ENCODE assay signal across 10 cellular contexts in genomic region chr4:40200881-40201797, GRCh38. TPM values are rescaled to one million over a fixed set of nuclear protein-coding genes. Genes with fewer than 3 reads are reported as not detected.
DNase-seq lines count a peak whose midpoint lies in the region; ATAC-seq and TF ChIP-seq lines count a peak whose summit lies in the region.
"Had no signal": no experiment of that assay in that cellular context is flagged by ENCODE, and none has a peak within 500 bp of the region (broad histone marks: within the 10 kb centered on the region; RNA-seq: fewer than 3 reads in every experiment).

No MANE protein-coding gene starts in this region.

- intact Hi-C loops in uterus (cut with DNase I; ENCODE audit: low total_unique reads), result no loop called here

- peaks cover 45% of the 10 kb centered on the region for H3K4me1 Mint-ChIP-seq in activated naive CD4-positive, alpha-beta T cell treated with anti-CD3 and anti-CD28 coated beads, Interleukin-2, amount 50 U/mL, for 24 hours
- H3K4me1 Mint-ChIP-seq in effector memory CD8-positive, alpha-beta T cell (ENCODE audit: low read depth in 2 of 2), result peaks cover 59 to 65% of the 10 kb centered on the region in 2 donors

- no peaks in the 10 kb centered on the region for H3K27me3 Mint-ChIP-seq in activated naive CD4-positive, alpha-beta T cell treated with anti-CD3 and anti-CD28 coated beads, Interleukin-2, amount 50 U/mL, for 24 hours
- H3K27me3 Mint-ChIP-seq in effector memory CD8-positive, alpha-beta T cell, result no peaks in the 10 kb centered on the region

- no peak for DNase-seq in activated naive CD4-positive, alpha-beta T cell treated with anti-CD3 and anti-CD28 coated beads, Interleukin-2, amount 50 U/mL, for 16 hours
- DNase-seq in OCI-M1 (lab: John Stamatoyannopoulos, UW) (peak; percentile 94), uterus (no peak)
- DNase-seq in effector memory CD8-positive, alpha-beta T cell, result no peak
- DNase-seq: COR-L47 had no signal

- H3K4me3 ChIP-seq in uterus, result no peak overlapping the region

- TF ChIP-seq POLR2A in uterus (IDR thresholded peaks at IDR 0.05), result no peak

- TF ChIP-seq CTCF in uterus (IDR thresholded peaks at IDR 0.05), result no peak

- H3K4me3 Mint-ChIP-seq in activated naive CD4-positive, alpha-beta T cell treated with anti-CD3 and anti-CD28 coated beads, Interleukin-2, amount 50 U/mL, for 24 hours, result peak overlapping the region; percentile 99
- H3K4me3 Mint-ChIP-seq in effector memory CD8-positive, alpha-beta T cell, result peak overlapping the region; percentile 98 to 99
- H3K4me3 Mint-ChIP-seq: nephron had no signal

- no peaks in the 10 kb centered on the region for H3K4me1 ChIP-seq in uterus

- no peaks in the 10 kb centered on the region for H3K9me3 Mint-ChIP-seq in activated naive CD4-positive, alpha-beta T cell treated with anti-CD3 and anti-CD28 coated beads, Interleukin-2, amount 50 U/mL, for 24 hours
- no peaks in the 10 kb centered on the region for H3K9me3 Mint-ChIP-seq in effector memory CD8-positive, alpha-beta T cell
- H3K9me3 Mint-ChIP-seq: nephron had no signal

- no peaks in the 10 kb centered on the region for H3K36me3 ChIP-seq in uterus

- peak overlapping the region; percentile 7 to 78 for H3K27ac ChIP-seq in uterus

- H3K27ac Mint-ChIP-seq in activated naive CD4-positive, alpha-beta T cell treated with anti-CD3 and anti-CD28 coated beads, Interleukin-2, amount 50 U/mL, for 24 hours, result peak overlapping the region; percentile 98
- H3K27ac Mint-ChIP-seq in effector memory CD8-positive, alpha-beta T cell, result peak overlapping the region; percentile 99 to 100
- H3K27ac Mint-ChIP-seq: nephron had no signal

- no peaks in the 10 kb centered on the region for H3K27me3 ChIP-seq in uterus

- no peak for ATAC-seq in effector memory CD8-positive, alpha-beta T cell (replicated peaks)
- ATAC-seq in HG03342 (IDR thresholded peaks at IDR 0.05; ENCODE audit: unreplicated experiment) (no peak), HG03432 (IDR thresholded peaks at IDR 0.05; ENCODE audit: unreplicated experiment) (no peak), HG03175 (IDR thresholded peaks at IDR 0.05; ENCODE audit: unreplicated experiment) (no peak)

- H3K9me3 ChIP-seq in uterus, result no peaks in the 10 kb centered on the region

- H3K36me3 Mint-ChIP-seq in activated naive CD4-positive, alpha-beta T cell treated with anti-CD3 and anti-CD28 coated beads, Interleukin-2, amount 50 U/mL, for 24 hours, result peaks cover 42% of the 10 kb centered on the region
- H3K36me3 Mint-ChIP-seq in effector memory CD8-positive, alpha-beta T cell (ENCODE audit: insufficient read depth), result peaks cover 87% of the 10 kb centered on the region

RNA-seq across cellular contexts. Expression of gene RHOH, which starts 4.3 kb away (rescaled TPM):
- 10 to 100 TPM in 1 of 4 donors, 1 to 10 TPM in 3; 1.5 to 37.1 (median 3.0) TPM for total RNA-seq in uterus
